Comparison of ENCODE assay signal across 22 cellular contexts in the genomic region with DNA sequence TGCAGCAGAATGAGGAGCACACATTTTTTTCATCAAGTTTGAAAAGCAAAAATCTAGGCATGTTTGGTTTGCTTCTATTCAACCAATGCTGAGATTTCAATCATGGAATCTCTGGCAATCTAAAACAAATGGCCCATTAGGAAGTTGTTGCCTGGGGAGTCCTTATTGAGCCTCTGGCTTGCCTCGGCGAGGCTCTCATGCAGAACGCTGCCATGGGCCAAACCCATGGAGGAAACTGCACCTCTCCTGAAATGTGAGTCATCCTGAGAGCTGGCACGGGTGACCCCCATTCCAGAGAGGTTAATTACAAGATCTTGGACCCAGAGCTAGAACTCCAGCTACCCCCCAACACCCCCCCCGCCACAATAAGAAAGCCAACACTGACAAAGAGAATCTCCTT.
DNase-seq lines count a peak whose midpoint lies in the region; ATAC-seq and TF ChIP-seq lines count a peak whose summit lies in the region.
"Had no signal": no experiment of that assay in that cellular context is flagged by ENCODE, and none has a peak within 500 bp of the region (broad histone marks: within the 10 kb centered on the region; RNA-seq: fewer than 3 reads in every experiment).

No MANE protein-coding gene starts in this region.

- no peak overlapping the region for H4K8ac ChIP-seq in H9 (replicated peaks; ENCODE audit: insufficient read length, low read depth, low read length)

- H3K9me3 Mint-ChIP-seq in H9: peaks cover 16 to 19% of the 10 kb centered on the region in 2 experiments

- TF ChIP-seq POLR2A in suprapubic skin (IDR thresholded peaks at IDR 0.05): no peak

- H3K18ac ChIP-seq in H9 (ENCODE audit: insufficient read length, low read depth, low read length): no peak overlapping the region

- H3K4me1 ChIP-seq in adipocyte (ENCODE audit: control insufficient read depth, insufficient read depth, low read length) (peaks cover 22% of the 10 kb centered on the region), suprapubic skin (peaks cover 40% of the 10 kb centered on the region), H9 (ENCODE audit: insufficient read depth, low read length) (peaks cover 7% of the 10 kb centered on the region; the same call in 1 of the 2 replicates)
- H3K4me1 ChIP-seq: colonic mucosa, Peyer's patch, prostate gland had no signal

- no peak overlapping the region for H2BK120ac ChIP-seq in H9 (ENCODE audit: low read depth, low read length, poor library complexity, severe bottlenecking)

- no peak overlapping the region for H2AK5ac ChIP-seq in H9 (ENCODE audit: insufficient read length, low read length)

- H3K79me1 ChIP-seq in H9 (ENCODE audit: insufficient read depth, low read depth, low read length, poor library complexity, severe bottlenecking): peaks cover 12% of the 10 kb centered on the region

- H3K9ac ChIP-seq in adipocyte (ENCODE audit: low read length) (no peak overlapping the region), H9 (ENCODE audit: extremely low read depth, insufficient read length, low read length) (no peak overlapping the region)

- H3K4me3 ChIP-seq in adipocyte (ENCODE audit: low read length) (no peak overlapping the region), suprapubic skin (no peak overlapping the region)
- H3K4me3 ChIP-seq: colonic mucosa, Peyer's patch, prostate gland, SK-N-MC, thoracic aorta had no signal

- TF ChIP-seq CTCF in suprapubic skin (IDR thresholded peaks at IDR 0.05): no peak
- no peak for TF ChIP-seq CTCF in H9 (conservative IDR thresholded peaks at IDR 0.05)

- DNase-seq in GM03348 (ENCODE audit: low spot score) (peak; percentile 27), adipocyte (ENCODE audit: low read depth) (peak; percentile 61), fibroblast of peridontal ligament (ENCODE audit: extremely low read depth) (peak; percentile 29), suprapubic skin (ENCODE audit: low spot score in 2 of 2) (no peak), H9 (no peak), NCI-H187 treated with DMSO at 0.1 percent for 48 hours (lab: John Stamatoyannopoulos, UW) (no peak)
- DNase-seq: activated CD4-positive, alpha-beta T cell treated with anti-CD3 and anti-CD28 coated beads, Interleukin-2, amount 50 U/mL, for 1 hour; brain microvascular endothelial cell; colonic mucosa; DMS79; hippocampal formation; NCI-H2107; NCI-H510A treated with DMSO at 0.1 percent for 48 hours; NK-92 treated with Interleukin-12 subunit alpha and Interleukin-12 subunit beta, amount 100 ng/mL, for 24 hours; Peyer's patch; stimulated activated CD4-positive, alpha-beta T cell treated with anti-CD3 and anti-CD28 coated beads, Interleukin-4, amount 100 ng/mL, for 1 hour; stimulated activated naive CD4-positive, alpha-beta T cell had no signal

- no peaks in the 10 kb centered on the region for H4K20me1 ChIP-seq in H9 (ENCODE audit: control insufficient read depth, insufficient read depth, insufficient read length)

- H3K9me3 ChIP-seq in adipocyte (ENCODE audit: control insufficient read depth, low read length) (peaks cover 4% of the 10 kb centered on the region), suprapubic skin (no peaks in the 10 kb centered on the region), H9 (ENCODE audit: control insufficient read depth, low read depth, low read length) (no peaks in the 10 kb centered on the region)
- H3K9me3 ChIP-seq: colonic mucosa, Peyer's patch, prostate gland, thoracic aorta had no signal

- no peak overlapping the region for H2BK12ac ChIP-seq in H9 (ENCODE audit: insufficient read length, low read depth, low read length)

- H3K4me2 ChIP-seq in H9 (ENCODE audit: insufficient read depth, insufficient read length, low read length): no peak overlapping the region

- H3K27me3 Mint-ChIP-seq in H9 (ENCODE audit: low read depth): no peaks in the 10 kb centered on the region

- no peak overlapping the region for H3K56ac ChIP-seq in H9 (ENCODE audit: insufficient read length, low read depth, low read length)

- H3K4me1 Mint-ChIP-seq in H9: peaks cover 28 to 35% of the 10 kb centered on the region in 2 experiments
- H3K4me1 Mint-ChIP-seq: B cell had no signal

- H2BK20ac ChIP-seq in H9 (ENCODE audit: low read depth, low read length, poor library complexity, severe bottlenecking): no peak overlapping the region

- no peak overlapping the region for H2AFZ ChIP-seq in H9 (ENCODE audit: low read length)

- H3K27ac Mint-ChIP-seq in H9: no peak overlapping the region
- H3K27ac Mint-ChIP-seq: B cell had no signal

- no peak overlapping the region for H2BK5ac ChIP-seq in H9 (ENCODE audit: insufficient read length, low read length)

- no peak overlapping the region for H2BK15ac ChIP-seq in H9 (ENCODE audit: low read depth, low read length)

- no peak overlapping the region for H3K23ac ChIP-seq in H9 (ENCODE audit: insufficient read length, low read depth, low read length)

- ATAC-seq in GM19397 (IDR thresholded peaks at IDR 0.05; ENCODE audit: unreplicated experiment): no peak

- no peak overlapping the region for H3K4ac ChIP-seq in H9 (ENCODE audit: low read depth, low read length)

- H3K36me3 Mint-ChIP-seq in H9 (ENCODE audit: insufficient read depth in 1 of 3, low read depth in 3 of 3): peaks cover 23 to 25% (median 24%) of the 10 kb centered on the region in 3 experiments

- H3K36me3 ChIP-seq in adipocyte (ENCODE audit: control insufficient read depth, insufficient read depth, low read length, severe bottlenecking) (no peaks in the 10 kb centered on the region), suprapubic skin (no peaks in the 10 kb centered on the region)
- H3K36me3 ChIP-seq: brain microvascular endothelial cell, colonic mucosa, Peyer's patch, prostate gland, thoracic aorta had no signal

- no peak overlapping the region for H4K5ac ChIP-seq in H9 (ENCODE audit: insufficient read length, low read depth, low read length)

- WGBS in suprapubic skin: 36% methylated on average over 5 of the region's 5 CpGs
- no CpG with 5 or more reads among the region's 5 CpGs for WGBS in H9 (ENCODE audit: extremely low coverage, insufficient read length, low lambda C conversion rate)

- peak overlapping the region; percentile 91 for H3K27ac ChIP-seq in suprapubic skin
- no peak overlapping the region for H3K27ac ChIP-seq in H9 (ENCODE audit: insufficient read length, low read depth, low read length)
- H3K27ac ChIP-seq: brain microvascular endothelial cell, colonic mucosa, Peyer's patch, prostate gland, SK-N-MC, thoracic aorta had no signal

- H3K79me2 ChIP-seq in H9 (ENCODE audit: insufficient read depth, low read length): peaks cover 39% of the 10 kb centered on the region; the same call in 1 of the 2 replicates

- no peak overlapping the region for H4K91ac ChIP-seq in H9 (ENCODE audit: insufficient read length, low read depth, low read length)

- no peaks in the 10 kb centered on the region for H3K23me2 ChIP-seq in H9 (ENCODE audit: insufficient read length, low read depth, low read length, poor library complexity, severe bottlenecking)

- H3T11ph ChIP-seq in H9 (ENCODE audit: low read length): no peak overlapping the region

- no peak overlapping the region for H3K4me3 Mint-ChIP-seq in H9
- H3K4me3 Mint-ChIP-seq: B cell had no signal

- TF ChIP-seq EP300 in suprapubic skin (IDR thresholded peaks at IDR 0.05): no peak

- no peaks in the 10 kb centered on the region for H3K27me3 ChIP-seq in adipocyte (replicated peaks; ENCODE audit: control insufficient read depth, insufficient read depth, low read length)
- no peaks in the 10 kb centered on the region for H3K27me3 ChIP-seq in suprapubic skin
- no peaks in the 10 kb centered on the region for H3K27me3 ChIP-seq in H9 (ENCODE audit: insufficient read depth, low read length)
- H3K27me3 ChIP-seq: brain microvascular endothelial cell, colonic mucosa, Peyer's patch had no signal

- no peak overlapping the region; the same call in 1 of the 2 replicates for H3K14ac ChIP-seq in H9 (ENCODE audit: insufficient read depth, low read length)

Comparison
In these comparisons a context has a peak if more than half of its experiments do, and no peak if none do; other contexts are left out.
1. DNase-seq: peak in GM03348 (single experiment), adipocyte (single experiment) and fibroblast of peridontal ligament (single experiment); none in suprapubic skin (0 of 2), H9 (single experiment) and NCI-H187 treated with DMSO at 0.1 percent for 48 hours (single experiment).